Comparison of ENCODE assay signal across 8 cellular contexts in the genomic region with DNA sequence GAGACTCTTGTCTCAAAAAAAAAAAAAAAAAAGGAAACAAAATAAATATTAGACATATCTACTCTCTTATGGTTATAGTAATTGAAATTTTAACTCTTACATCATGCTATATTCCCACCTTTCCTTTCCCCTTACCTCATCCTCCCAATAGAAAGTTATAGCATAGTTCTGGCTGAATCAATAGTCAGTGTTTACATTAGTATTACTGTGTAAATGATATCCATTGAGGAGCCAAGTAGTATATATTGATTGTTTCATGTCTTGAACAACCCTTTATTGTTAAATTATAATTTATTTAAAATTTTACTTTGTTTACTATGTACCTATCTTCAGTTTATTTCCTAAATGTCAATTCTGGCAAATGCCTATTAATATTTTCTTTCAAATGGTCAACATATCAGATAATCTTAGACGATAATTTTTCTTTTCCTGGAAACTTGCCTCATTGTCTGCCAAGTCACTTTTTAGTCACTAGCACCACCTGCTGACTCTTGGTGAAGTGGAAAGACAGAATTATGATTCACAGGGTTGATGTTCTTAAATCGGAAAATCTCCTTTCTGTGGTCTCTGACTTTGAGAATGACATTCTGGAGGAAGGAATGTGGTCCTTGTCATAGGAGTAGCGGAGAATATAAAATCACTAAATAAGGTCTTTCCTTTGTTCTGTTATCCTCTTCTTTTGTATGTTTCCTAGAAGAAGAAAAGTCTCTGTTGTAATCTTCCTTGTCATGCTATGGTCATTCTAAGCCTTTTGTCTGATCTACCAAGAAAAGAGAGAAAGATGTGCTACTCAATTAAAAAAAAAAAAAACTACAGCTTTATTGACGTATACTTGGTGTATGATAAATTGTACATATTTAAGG. TPM values are rescaled to one million over a fixed set of nuclear protein-coding genes. Genes with fewer than 3 reads are reported as not detected.
DNase-seq lines count a peak whose midpoint lies in the region; ATAC-seq and TF ChIP-seq lines count a peak whose summit lies in the region.

No MANE protein-coding gene starts in this region.

- H3K27me3 Mint-ChIP-seq in T-helper 17 cell (peaks cover 14% of the 10 kb centered on the region), chondrocyte (ENCODE audit: low read depth) (peaks cover 11% of the 10 kb centered on the region), type B pancreatic cell (peaks cover 35% of the 10 kb centered on the region)

- H3K9me3 Mint-ChIP-seq in chondrocyte (ENCODE audit: low read depth), result no peaks in the 10 kb centered on the region
- no peaks in the 10 kb centered on the region for H3K9me3 Mint-ChIP-seq in type B pancreatic cell

- H3K4me1 Mint-ChIP-seq in T-helper 17 cell (peaks cover 7% of the 10 kb centered on the region), chondrocyte (ENCODE audit: low read depth) (peaks cover 5% of the 10 kb centered on the region), type B pancreatic cell (ENCODE audit: unreplicated experiment) (peaks cover 8% of the 10 kb centered on the region)

- H3K27ac Mint-ChIP-seq in T-helper 17 cell (no peak overlapping the region), chondrocyte (ENCODE audit: unreplicated experiment) (no peak overlapping the region), type B pancreatic cell (peak overlapping the region; percentile 6)

- TF ChIP-seq CTCF in A673 (conservative IDR thresholded peaks at IDR 0.05; ENCODE audit: low read depth, low read length), result peak; percentile 89
- TF ChIP-seq CTCF in GM10266 (IDR thresholded peaks at IDR 0.05; ENCODE audit: control insufficient read depth, insufficient read depth, low read depth, missing control alignments), result peak; percentile 87
- TF ChIP-seq CTCF in chondrocyte (IDR thresholded peaks at IDR 0.05), result peak; percentile 96
- peak; percentile 31 to 64 for TF ChIP-seq CTCF in left lung (IDR thresholded peaks at IDR 0.05)
- TF ChIP-seq CTCF in type B pancreatic cell (conservative IDR thresholded peaks at IDR 0.05), result peak; percentile 80

- no TSS peak for BruUV-seq in A673 (replicated peaks; lab: Mats Ljungman, UMichigan)

- H3K36me3 Mint-ChIP-seq in T-helper 17 cell (ENCODE audit: low read depth), result peaks cover 2% of the 10 kb centered on the region
- no peaks in the 10 kb centered on the region for H3K36me3 Mint-ChIP-seq in chondrocyte (ENCODE audit: low read depth)
- no peaks in the 10 kb centered on the region for H3K36me3 Mint-ChIP-seq in type B pancreatic cell

- intact Hi-C loops in A673 (cut with micrococcal nuclease; ENCODE audit: unreplicated experiment), result no loop called here
- intact Hi-C loops in left lung (cut with DNase I), result loop anchor here in 1 of 2 donors (10.0 kb wide), 1 partner anchor 168 kb away; a partner anchor contains a TSS

- peak; percentile 59 for ATAC-seq in T-helper 17 cell
- ATAC-seq in left lung, result peak; percentile 67
- ATAC-seq in HG03025 (IDR thresholded peaks at IDR 0.05; ENCODE audit: low FRiP score, unreplicated experiment), result no peak

- CTCF ChIA-PET in A673 (lab: Charles Lee), result interaction anchor here (0.6 to 1.4 kb wide), 3 partner anchors 35 to 263 kb away, joined by 6 to 7 read pairs (median 7); a partner anchor contains a TSS

- H3K4me3 ChIP-seq in A673 (ENCODE audit: low read depth, low read length, poor library complexity, severe bottlenecking) (no peak overlapping the region), left lung (no peak overlapping the region)

- POLR2A ChIA-PET in A673 (lab: Charles Lee; ENCODE audit: low non-redundant PET), result no interaction called here

- no peaks in the 10 kb centered on the region for H3K27me3 ChIP-seq in A673 (replicated peaks; ENCODE audit: insufficient read depth, low read depth, low read length, poor library complexity)
- H3K27me3 ChIP-seq in left lung, result no peaks in the 10 kb centered on the region

- H3K4me1 ChIP-seq in A673 (ENCODE audit: insufficient read depth, low read length, poor library complexity, severe bottlenecking), result no peaks in the 10 kb centered on the region
- H3K4me1 ChIP-seq in left lung, result peaks cover 0 to 37% of the 10 kb centered on the region in 2 donors

- peak; percentile 84 for DNase-seq in A673 (ENCODE audit: low spot score)
- peak; percentile 67 for DNase-seq in GM10266 (ENCODE audit: extremely low spot score)
- DNase-seq in NCI-H1694 treated with DMSO at 0.1 percent for 48 hours (lab: John Stamatoyannopoulos, UW), result peak; percentile 70
- DNase-seq in T-helper 17 cell, result peak in 1 of 3 donors; percentile 42
- DNase-seq in chondrocyte (ENCODE audit: low spot score), result no peak
- DNase-seq in left lung, result no peak
- no peak for DNase-seq in type B pancreatic cell (ENCODE audit: extremely low spot score, unreplicated experiment)

- H3K27ac ChIP-seq in A673 (ENCODE audit: low read depth, low read length, poor library complexity, severe bottlenecking) (no peak overlapping the region), left lung (no peak overlapping the region)

- H3K4me3 Mint-ChIP-seq in T-helper 17 cell (no peak overlapping the region), chondrocyte (ENCODE audit: unreplicated experiment) (no peak overlapping the region), type B pancreatic cell (no peak overlapping the region)

- H3K36me3 ChIP-seq in A673 (ENCODE audit: insufficient read depth, low read length, poor library complexity, severe bottlenecking) (no peaks in the 10 kb centered on the region), left lung (no peaks in the 10 kb centered on the region)

- H3K9me3 ChIP-seq in A673 (ENCODE audit: low read depth, low read length, poor library complexity, severe bottlenecking) (no peaks in the 10 kb centered on the region), T-helper 17 cell (ENCODE audit: control insufficient read depth, low read length, poor library complexity, severe bottlenecking) (no peaks in the 10 kb centered on the region), left lung (no peaks in the 10 kb centered on the region)

RNA-seq across cellular contexts. Expression of a gene that starts 8.6 kb away (rescaled TPM):
- total RNA-seq in A673 (2021), result 0.24 and 0.31 TPM in 2 replicates
- total RNA-seq in T-helper 17 cell, result not detected
- total RNA-seq in chondrocyte, result not detected in 3 replicates
- total RNA-seq in left lung, result not detected
- total RNA-seq in type B pancreatic cell (ENCODE audit: low replicate concordance), result not detected in 2 replicates

RNA-seq across cellular contexts. Expression of a gene that starts 16.6 kb away (rescaled TPM):
- total RNA-seq in A673 (2021), result 27.3 and 36.4 TPM in 2 replicates
- 100 to 1,000 TPM; 567 to 927 TPM for total RNA-seq in T-helper 17 cell
- 3.8 to 55.5 TPM (median 4.0 TPM) in 3 replicates for total RNA-seq in chondrocyte
- 100 to 1,000 TPM; 380 to 422 TPM for total RNA-seq in left lung
- total RNA-seq in type B pancreatic cell (ENCODE audit: low replicate concordance), result 88.8 and 96.7 TPM in 2 replicates

RNA-seq across cellular contexts. Expression of a gene that starts 48.4 kb away (rescaled TPM):
- total RNA-seq in A673 (2021) (8.5 and 11.6 TPM in 2 replicates), T-helper 17 cell (10 to 100 TPM; 22.2 to 24.1 TPM), chondrocyte (13.3 to 20.7 TPM (median 13.9 TPM) in 3 replicates), left lung (10 to 100 TPM; 19.6 to 20.8 TPM), type B pancreatic cell (ENCODE audit: low replicate concordance) (8.5 and 14.1 TPM in 2 replicates)

RNA-seq across cellular contexts. Expression of a gene that starts 48.6 kb away (rescaled TPM):
- total RNA-seq in A673 (2021) (1.6 and 2.2 TPM in 2 replicates), T-helper 17 cell (1 to 10 TPM in 1 of 2 donors, under 1 TPM in 1; 0.70 to 1.7 TPM), chondrocyte (1.2 to 3.1 TPM (median 2.0 TPM) in 3 replicates), left lung (1 to 10 TPM in 1 of 2 donors, under 1 TPM in 1; 0.82 to 1.2 TPM), type B pancreatic cell (ENCODE audit: low replicate concordance) (0.12 and 0.94 TPM in 2 replicates)

RNA-seq across cellular contexts. Expression of a gene that starts 55.1 kb away (rescaled TPM):
- total RNA-seq in A673 (2021), result 39.6 and 40.1 TPM in 2 replicates
- 10 to 100 TPM; 36.6 to 44.1 TPM for total RNA-seq in T-helper 17 cell
- 50.3 to 57.1 TPM (median 53.0 TPM) in 3 replicates for total RNA-seq in chondrocyte
- 10 to 100 TPM; 28.9 to 32.0 TPM for total RNA-seq in left lung
- 2.4 and 24.2 TPM in 2 replicates for total RNA-seq in type B pancreatic cell (ENCODE audit: low replicate concordance)

Comparison
In these comparisons a context has a peak if more than half of its experiments do, and no peak if none do; other contexts are left out.
1. DNase-seq: peak in A673 (single experiment), GM10266 (single experiment) and NCI-H1694 treated with DMSO at 0.1 percent for 48 hours (single experiment); none in chondrocyte (single experiment), left lung (0 of 2) and type B pancreatic cell (single experiment).
2. Peak in every context shown above with its lines, with median percentiles within 50 percentile points of each other: CTCF ChIP-seq.